8 cellular contexts compared by ENCODE assay signal in genomic region chr13:73708393-73708985, GRCh38.
DNase-seq lines count a peak whose midpoint lies in the region; ATAC-seq and TF ChIP-seq lines count a peak whose summit lies in the region.

No MANE protein-coding gene starts in this region.

- no peak overlapping the region for H3K27ac ChIP-seq in neural progenitor cell

- no peak overlapping the region for H3K4me2 ChIP-seq in neural progenitor cell

- H3K27me3 ChIP-seq in neural progenitor cell: no peaks in the 10 kb centered on the region

- no peaks in the 10 kb centered on the region for H3K9me3 ChIP-seq in neural progenitor cell (ENCODE audit: low read depth)

- peak; percentile 41 for DNase-seq in Daoy (ENCODE audit: low read depth)
- DNase-seq in NCI-H524 (lab: John Stamatoyannopoulos, UW): peak; percentile 26 to 54
- peak; percentile 55 for DNase-seq in activated CD4-positive, alpha-beta memory T cell treated with anti-CD3 and anti-CD28 coated beads for 36 hours
- peak; percentile 60 for DNase-seq in fibroblast of gingiva (ENCODE audit: low read depth)
- peak; percentile 76 for DNase-seq in neural progenitor cell (ENCODE audit: low spot score)
- DNase-seq in GOT3 (lab: John Stamatoyannopoulos, UW): no peak

- no peaks in the 10 kb centered on the region for H3K79me2 ChIP-seq in neural progenitor cell (ENCODE audit: low read depth)

- no peaks in the 10 kb centered on the region for H3F3A ChIP-seq in neural progenitor cell (ENCODE audit: low read depth)

- CTCF ChIA-PET in activated CD4-positive, alpha-beta memory T cell treated with anti-CD3 and anti-CD28 coated beads for 36 hours (lab: Charles Lee): no interaction called here

- TF ChIP-seq CTCF in neural progenitor cell (IDR thresholded peaks at IDR 0.05): peak; percentile 96

- no peak overlapping the region for H3K4me3 Mint-ChIP-seq in activated CD4-positive, alpha-beta memory T cell treated with anti-CD3 and anti-CD28 coated beads for 36 hours
- H3K4me3 Mint-ChIP-seq in neural progenitor cell: no peak overlapping the region

- peaks cover 22% of the 10 kb centered on the region for H3K36me3 Mint-ChIP-seq in activated CD4-positive, alpha-beta memory T cell treated with anti-CD3 and anti-CD28 coated beads for 36 hours
- peaks cover 21% of the 10 kb centered on the region for H3K36me3 Mint-ChIP-seq in neural progenitor cell

- no peaks in the 10 kb centered on the region for H4K20me1 ChIP-seq in neural progenitor cell (ENCODE audit: low read depth)

- peaks cover 11% of the 10 kb centered on the region for H3K4me1 Mint-ChIP-seq in activated CD4-positive, alpha-beta memory T cell treated with anti-CD3 and anti-CD28 coated beads for 36 hours (ENCODE audit: low read depth)
- no peaks in the 10 kb centered on the region for H3K4me1 Mint-ChIP-seq in neural progenitor cell

- POLR2A ChIA-PET in activated CD4-positive, alpha-beta memory T cell treated with anti-CD3 and anti-CD28 coated beads for 36 hours (lab: Charles Lee): no interaction called here

- H3K9ac ChIP-seq in neural progenitor cell: no peak overlapping the region

- H3K4me1 ChIP-seq in neural progenitor cell: no peaks in the 10 kb centered on the region

- H3K27ac Mint-ChIP-seq in activated CD4-positive, alpha-beta memory T cell treated with anti-CD3 and anti-CD28 coated beads for 36 hours: no peak overlapping the region
- no peak overlapping the region for H3K27ac Mint-ChIP-seq in neural progenitor cell

- H2AFZ ChIP-seq in neural progenitor cell (replicated peaks): no peak overlapping the region

- H3K27me3 Mint-ChIP-seq in activated CD4-positive, alpha-beta memory T cell treated with anti-CD3 and anti-CD28 coated beads for 36 hours: no peaks in the 10 kb centered on the region
- H3K27me3 Mint-ChIP-seq in neural progenitor cell (ENCODE audit: insufficient read depth, low read depth): no peaks in the 10 kb centered on the region

- H3K4me3 ChIP-seq in neural progenitor cell: no peak overlapping the region

- H3K36me3 ChIP-seq in neural progenitor cell: no peaks in the 10 kb centered on the region

- intact Hi-C loops in activated CD4-positive, alpha-beta memory T cell treated with anti-CD3 and anti-CD28 coated beads for 36 hours (cut with micrococcal nuclease): loop anchor here (1.0 to 5.0 kb wide), 2 partner anchors 867 to 901 kb away; no protein-coding TSS in a partner anchor

- no peaks in the 10 kb centered on the region for H3K9me3 Mint-ChIP-seq in activated CD4-positive, alpha-beta memory T cell treated with anti-CD3 and anti-CD28 coated beads for 36 hours
- no peaks in the 10 kb centered on the region for H3K9me3 Mint-ChIP-seq in neural progenitor cell

- ATAC-seq in GM19452 (IDR thresholded peaks at IDR 0.05; ENCODE audit: unreplicated experiment) (peak; percentile 88), HG03457 (IDR thresholded peaks at IDR 0.05; ENCODE audit: unreplicated experiment) (peak; percentile 86)
